ENCODE assay signal across 1 cellular context in the genomic region with DNA sequence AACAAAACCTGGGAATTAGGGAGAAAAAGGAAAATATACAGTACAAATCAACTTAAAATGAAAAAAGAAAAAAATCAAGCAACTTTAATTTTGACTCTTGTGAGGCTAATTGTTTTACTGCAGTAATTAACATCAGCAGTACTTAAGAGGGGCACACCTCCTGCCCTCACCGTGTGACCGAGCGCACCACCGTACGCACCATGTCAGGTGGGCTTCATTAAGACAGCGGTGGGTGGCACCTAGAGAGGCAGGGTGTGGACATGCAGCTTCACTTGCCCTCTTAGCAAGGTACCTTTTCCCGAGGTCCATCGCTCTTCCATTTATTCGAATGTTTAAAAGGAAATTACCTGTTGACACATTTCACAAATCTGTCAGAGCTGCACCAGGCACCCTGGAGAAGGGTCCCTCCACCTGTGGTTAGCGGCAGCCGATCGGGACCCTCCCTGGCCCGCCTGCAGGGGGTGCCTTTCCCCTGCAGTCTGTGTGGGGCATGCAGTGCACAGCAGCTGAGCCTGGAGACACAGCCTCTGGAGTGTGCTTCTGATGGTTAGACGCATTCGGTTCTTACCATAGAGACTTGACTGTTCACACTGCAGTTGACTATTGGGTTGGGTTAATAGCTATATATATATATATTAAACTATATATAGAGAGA.
TF ChIP-seq lines count a peak whose summit lies in the region.

No MANE protein-coding gene starts in this region.

TF ChIP-seq in endothelial cell of umbilical vein, 7 proteins besides CTCF, POLR2A, EP300 and RAD21 (continued from another document):
- TF ChIP-seq POLR2AphosphoS5 (IDR thresholded peaks at IDR 0.05; ENCODE audit: insufficient read depth, low read depth, low read length) = no peak
